In the genomic region with DNA sequence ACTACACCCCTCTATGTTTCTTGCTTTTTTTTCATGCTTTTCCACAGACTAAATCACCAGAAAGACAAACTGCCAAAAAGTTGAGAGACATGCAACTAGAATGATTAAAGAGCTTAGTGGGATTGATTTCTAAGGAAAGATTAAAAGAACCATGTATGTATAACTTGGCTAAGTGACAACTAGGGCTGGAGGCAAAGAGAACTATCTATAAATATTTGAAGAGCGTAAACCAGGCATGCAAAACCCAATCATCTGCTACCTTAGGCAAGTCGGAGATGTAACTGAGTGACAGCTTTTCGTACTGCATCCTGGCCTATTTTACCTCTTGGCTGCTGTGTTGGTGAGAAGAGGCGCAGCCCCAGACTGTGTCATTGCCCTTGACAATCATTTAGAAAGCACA, we compare ENCODE assay signal across 21 cellular contexts.
A peak's percentile ranks its signal among the peaks of the same experiment; 100 is the strongest.
DNase-seq lines count a peak whose midpoint lies in the region; ATAC-seq lines count a peak whose summit lies in the region.
"Had no signal": no experiment of that assay in that cellular context is flagged by ENCODE, and none has a peak within 500 bp of the region (broad histone marks: within the 10 kb centered on the region; RNA-seq: fewer than 3 reads in every experiment).

No MANE protein-coding gene starts in this region.

- H2BK120ac ChIP-seq in trophoblast cell (ENCODE audit: insufficient read depth, low read length, poor library complexity) = no peak overlapping the region

- no peaks in the 10 kb centered on the region for H3K79me1 ChIP-seq in trophoblast cell (ENCODE audit: low read length)

- no CpG with 5 or more reads among the region's 4 CpGs for WGBS in trophoblast cell (ENCODE audit: extremely low coverage, insufficient coverage, insufficient read length)

- H3K9me3 ChIP-seq in trophoblast cell (ENCODE audit: insufficient read depth, low read depth, low read length) = no peaks in the 10 kb centered on the region
- H3K9me3 ChIP-seq: A549, BLaER1, Caco-2, HAP-1 had no signal

- no peak overlapping the region for H2BK5ac ChIP-seq in trophoblast cell (ENCODE audit: low read depth, low read length, poor library complexity)

- H3K14ac ChIP-seq in trophoblast cell (ENCODE audit: low read length) = no peak overlapping the region

- no peak overlapping the region for H3K23ac ChIP-seq in trophoblast cell (ENCODE audit: low read length)

- no peak overlapping the region for H2AK5ac ChIP-seq in trophoblast cell (ENCODE audit: low read length)

- H3K18ac ChIP-seq in trophoblast cell (ENCODE audit: low read length) = no peak overlapping the region

- DNase-seq in NCI-H748 (lab: John Stamatoyannopoulos, UW; ENCODE audit: unreplicated experiment) = peak; percentile 14
- DNase-seq in NCI-H748 treated with DMSO at 0.1 percent for 48 hours (lab: John Stamatoyannopoulos, UW) = no peak
- DNase-seq in NCI-H69 (lab: John Stamatoyannopoulos, UW) = peak; percentile 73
- peak; percentile 14 for DNase-seq in OCI-M1 (lab: John Stamatoyannopoulos, UW)
- DNase-seq in left colon = no peak
- DNase-seq in head of caudate nucleus = no peak
- DNase-seq in activated gamma-delta T cell (lab: John Stamatoyannopoulos, UW) = no peak
- no peak for DNase-seq in trophoblast cell
- DNase-seq: 8988T; ACHN; Caco-2; CD4-positive, CD25-positive, alpha-beta regulatory T cell; CD8-positive, alpha-beta T cell; DMS 273 treated with DMSO at 0.1 percent for 48 hours; DND-41; GOT3; HFFc6 had no signal

- no peak overlapping the region for H3K4ac ChIP-seq in trophoblast cell (ENCODE audit: low read depth, low read length)

- no peak overlapping the region for H2AFZ ChIP-seq in trophoblast cell (ENCODE audit: insufficient read depth, low read length, poor library complexity)

- no peak overlapping the region for H3K9ac ChIP-seq in trophoblast cell (ENCODE audit: low read length)
- H3K9ac ChIP-seq: BLaER1 had no signal

- no peak overlapping the region for H3K4me2 ChIP-seq in trophoblast cell (ENCODE audit: low read length)
- H3K4me2 ChIP-seq: A549, BLaER1 had no signal

- H3K79me2 ChIP-seq in trophoblast cell (ENCODE audit: control insufficient read depth, insufficient read depth, low read length, poor library complexity) = no peaks in the 10 kb centered on the region

- no peak overlapping the region for H3K27ac ChIP-seq in trophoblast cell (ENCODE audit: low read depth, low read length)
- H3K27ac ChIP-seq: A549, BLaER1, C4-2B had no signal

- no peak overlapping the region for H2BK12ac ChIP-seq in trophoblast cell (ENCODE audit: low read length)

- H4K8ac ChIP-seq in trophoblast cell (ENCODE audit: low read depth, low read length) = no peak overlapping the region

- no peak overlapping the region for H4K91ac ChIP-seq in trophoblast cell (ENCODE audit: low read depth, low read length)

- H4K12ac ChIP-seq in trophoblast cell (ENCODE audit: low read depth, low read length) = no peak overlapping the region

- ATAC-seq in left colon = peak; percentile 48
- ATAC-seq: A549; CD8-positive, alpha-beta T cell had no signal

- H3K4me3 ChIP-seq in trophoblast cell (ENCODE audit: low read depth, low read length) = no peak overlapping the region
- H3K4me3 ChIP-seq: A549, BLaER1, HAP-1 had no signal

- no peaks in the 10 kb centered on the region for H3K36me3 ChIP-seq in trophoblast cell (ENCODE audit: control insufficient read depth in 1 of 2, insufficient read depth in 2 of 2, low read length in 2 of 2)
- H3K36me3 ChIP-seq: BLaER1, HAP-1 had no signal

- intact Hi-C loops in left colon (cut with DNase I, micrococcal nuclease) (no loop called here), head of caudate nucleus (cut with DNase I) (no loop called here)

- no peaks in the 10 kb centered on the region for H3K27me3 ChIP-seq in trophoblast cell (ENCODE audit: insufficient read depth, low read length)
- H3K27me3 ChIP-seq: BLaER1 had no signal

- H3K4me1 ChIP-seq in trophoblast cell (ENCODE audit: control insufficient read depth in 1 of 2, insufficient read depth in 2 of 2, low read length in 2 of 2) = no peaks in the 10 kb centered on the region
- H3K4me1 ChIP-seq: A549, BLaER1, Caco-2, HAP-1 had no signal

Comparison
In these comparisons a context has a peak if more than half of its experiments do, and no peak if none do; other contexts are left out.
1. DNase-seq: peak in NCI-H748 (single experiment), NCI-H69 (single experiment) and OCI-M1 (single experiment); none in NCI-H748 treated with DMSO at 0.1 percent for 48 hours (single experiment), left colon (0 of 2), head of caudate nucleus (0 of 42), activated gamma-delta T cell (single experiment) and trophoblast cell (0 of 2).